Comparison of ENCODE assay signal across 8 cellular contexts in genomic region chr1:248906741-248907661, GRCh38. TPM values are rescaled to one million over a fixed set of nuclear protein-coding genes. Genes with fewer than 3 reads are reported as not detected.
DNase-seq lines count a peak whose midpoint lies in the region; ATAC-seq and TF ChIP-seq lines count a peak whose summit lies in the region.

No MANE protein-coding gene starts in this region.

- H2BK15ac ChIP-seq in IMR-90 (ENCODE audit: low read depth, low read length), result peak overlapping the region; percentile 14; the same call in 1 of the 3 replicates
- H2BK15ac ChIP-seq in mesendoderm (replicated peaks; ENCODE audit: low read depth), result no peak overlapping the region

- BruUV-seq in IMR-90 (replicated peaks; lab: Mats Ljungman, UMichigan), result no TSS peak

- H2BK5ac ChIP-seq in IMR-90 (ENCODE audit: low read depth, low read length, poor library complexity, severe bottlenecking) (peak overlapping the region; percentile 85), mesendoderm (ENCODE audit: low read length) (peak overlapping the region; percentile 7)

- peak overlapping the region; percentile 58 for H3K56ac ChIP-seq in IMR-90 (ENCODE audit: extremely low read depth, insufficient read depth, low read length)
- H3K56ac ChIP-seq in mesendoderm (ENCODE audit: low read length), result peak overlapping the region; percentile 94

- H3K79me2 ChIP-seq in mesendoderm (ENCODE audit: control insufficient read depth, insufficient read depth, low read length), result peaks cover 12% of the 10 kb centered on the region

- H3K9me3 Mint-ChIP-seq in CD4-positive, alpha-beta memory T cell, result no peaks in the 10 kb centered on the region
- no peaks in the 10 kb centered on the region for H3K9me3 Mint-ChIP-seq in chondrocyte (ENCODE audit: low read depth)

- no peaks in the 10 kb centered on the region for H4K20me1 ChIP-seq in IMR-90 (ENCODE audit: insufficient read depth, low read length)

- H3K27ac Mint-ChIP-seq in CD4-positive, alpha-beta memory T cell, result peak overlapping the region; percentile 92 to 99 (median 98)
- H3K27ac Mint-ChIP-seq in chondrocyte (ENCODE audit: unreplicated experiment), result peak overlapping the region; percentile 99

- H3K27ac ChIP-seq in CD4-positive, alpha-beta memory T cell (ENCODE audit: low read depth, low read length), result peak overlapping the region; percentile 59
- peak overlapping the region; percentile 97 for H3K27ac ChIP-seq in IMR-90 (ENCODE audit: insufficient read depth, low read length)
- peak overlapping the region; percentile 29 for H3K27ac ChIP-seq in mesendoderm (ENCODE audit: low read depth, low read length)
- H3K27ac ChIP-seq in aorta (ENCODE audit: low read depth in 1 of 2, low read length in 2 of 2), result peak overlapping the region in 1 of 2 donors; percentile 72

- 0% methylated on average over 5 of the region's 19 CpGs; no CpG with 5 or more reads in 1 of the 2 experiments for WGBS in IMR-90 (ENCODE audit: extremely low coverage in 2 of 2, insufficient read length in 1 of 2), 2 experiments
- WGBS in mesendoderm (ENCODE audit: extremely low coverage, insufficient coverage, low lambda C conversion rate), result no CpG with 5 or more reads among the region's 19 CpGs
- 17% methylated on average over 15 to 19 of the region's 19 CpGs for WGBS in aorta, 2 donors

- peak overlapping the region; percentile 95 for H3K4ac ChIP-seq in IMR-90 (ENCODE audit: low read depth, low read length)
- peak overlapping the region; percentile 75 for H3K4ac ChIP-seq in mesendoderm (ENCODE audit: low read depth, low read length)

- H3K9me3 ChIP-seq in CD4-positive, alpha-beta memory T cell (ENCODE audit: control insufficient read depth in 1 of 2, low read length in 2 of 2), result no peaks in the 10 kb centered on the region
- H3K9me3 ChIP-seq in IMR-90 (ENCODE audit: control insufficient read depth, insufficient read depth, low read length) (no peaks in the 10 kb centered on the region), aorta (ENCODE audit: control insufficient read depth, low read length) (no peaks in the 10 kb centered on the region)

- TF ChIP-seq RAD21 in IMR-90 (IDR thresholded peaks at IDR 0.05; ENCODE audit: low read length), result no peak

- H2BK120ac ChIP-seq in IMR-90 (ENCODE audit: low read depth, low read length) (peak overlapping the region; percentile 68; the same call in 1 of the 2 replicates), mesendoderm (ENCODE audit: low read depth, low read length) (no peak overlapping the region)

- POLR2A ChIA-PET in CD4-positive, alpha-beta memory T cell (lab: Charles Lee; ENCODE audit: partially characterized antibody), result interaction anchor here (0.6 to 2.0 kb wide), 4 partner anchors 33 to 80 kb away, joined by 3 to 28 read pairs (median 10); partner anchors contain the start of genes SH3BP5L, ZNF672 and ZNF692
- POLR2A ChIA-PET in IMR-90 (lab: Charles Lee; ENCODE audit: unreplicated experiment), result interaction anchor here (0.6 kb wide), 1 partner anchor 21 kb away, joined by 3 read pairs; no protein-coding TSS in a partner anchor

- H4K5ac ChIP-seq in IMR-90 (ENCODE audit: low read depth, low read length) (peak overlapping the region; percentile 98), mesendoderm (ENCODE audit: low read length) (no peak overlapping the region)

- H3K9ac ChIP-seq in IMR-90 (ENCODE audit: low read depth, low read length) (peak overlapping the region; percentile 99), mesendoderm (ENCODE audit: low read length) (peak overlapping the region; percentile 79)

- in situ Hi-C loops in IMR-90 (cut with MboI; ENCODE audit: low sequenced_read_pairs), result no loop called here

- H3K23ac ChIP-seq in IMR-90 (ENCODE audit: low read depth, low read length) (peak overlapping the region; percentile 83; the same call in 1 of the 2 replicates), mesendoderm (ENCODE audit: low read length) (no peak overlapping the region)

- DNase-seq in CD4-positive, alpha-beta memory T cell, result no peak
- peak; percentile 25 for DNase-seq in IMR-90
- DNase-seq in chondrocyte (ENCODE audit: low spot score), result no peak
- DNase-seq in mesendoderm, result no peak
- no peak for DNase-seq in aorta
- no peak for DNase-seq in GM19240 (ENCODE audit: insufficient read length, low spot score)

- no peaks in the 10 kb centered on the region for H3K27me3 Mint-ChIP-seq in CD4-positive, alpha-beta memory T cell
- peaks cover 7% of the 10 kb centered on the region for H3K27me3 Mint-ChIP-seq in chondrocyte (ENCODE audit: low read depth)

- intact Hi-C loops in CD4-positive, alpha-beta memory T cell (cut with micrococcal nuclease), result loop anchor here (1.0 kb wide), 4 partner anchors 33 to 81 kb away; partner anchors contain the start of genes ZNF672 and ZNF692
- intact Hi-C loops in IMR-90 (cut with micrococcal nuclease), result loop anchor here (1.0 kb wide), 1 partner anchor 34 kb away; no protein-coding TSS in a partner anchor
- intact Hi-C loops in aorta (cut with DNase I), result loop anchor here in 1 of 2 donors (2.0 kb wide), 2 partner anchors 34 to 48 kb away; partner anchors contain the start of gene ZNF692

- H4K91ac ChIP-seq in IMR-90 (ENCODE audit: insufficient read depth, low read depth, low read length), result peak overlapping the region; percentile 94

- H3K4me1 Mint-ChIP-seq in CD4-positive, alpha-beta memory T cell, result peaks cover 26 to 59% (median 35%) of the 10 kb centered on the region in 4 donors
- peaks cover 25% of the 10 kb centered on the region for H3K4me1 Mint-ChIP-seq in chondrocyte (ENCODE audit: low read depth)

- peak overlapping the region; percentile 91 for H2AFZ ChIP-seq in IMR-90 (replicated peaks; ENCODE audit: low read length, poor library complexity)

- H3K9me1 ChIP-seq in IMR-90 (ENCODE audit: insufficient read depth, low read length), result no peaks in the 10 kb centered on the region

- no peaks in the 10 kb centered on the region for H3K36me3 ChIP-seq in CD4-positive, alpha-beta memory T cell (ENCODE audit: insufficient read depth, low read length)
- no peaks in the 10 kb centered on the region for H3K36me3 ChIP-seq in IMR-90 (ENCODE audit: control insufficient read depth, insufficient read depth, low read length)
- no peaks in the 10 kb centered on the region for H3K36me3 ChIP-seq in mesendoderm (ENCODE audit: control insufficient read depth, insufficient read depth, low read length)
- peaks cover 0 to 1% of the 10 kb centered on the region in 2 donors for H3K36me3 ChIP-seq in aorta (ENCODE audit: control insufficient read depth in 1 of 2, insufficient read depth in 2 of 2, low read length in 1 of 2)

- CTCF ChIA-PET in CD4-positive, alpha-beta memory T cell (lab: Charles Lee; ENCODE audit: partially characterized antibody), result interaction anchor here (0.7 to 1.4 kb wide), 2 partner anchors 19 to 81 kb away, joined by 3 to 4 read pairs; partner anchors contain the start of gene SH3BP5L
- CTCF ChIA-PET in IMR-90 (lab: Yijun Ruan, JAX), result interaction anchor here (0.6 to 1.7 kb wide), 3 partner anchors 16 to 48 kb away, joined by 3 to 4 read pairs (median 3); partner anchors contain the start of gene ZNF692

- peak overlapping the region; percentile 91 for H2AK9ac ChIP-seq in IMR-90 (replicated peaks; ENCODE audit: low read depth, low read length, poor library complexity)

- peak; percentile 58; the same call in 1 of the 2 replicates for TF ChIP-seq POLR2A in IMR-90 (IDR thresholded peaks at IDR 0.05; ENCODE audit: low read depth, low read length)

- H3K14ac ChIP-seq in IMR-90 (replicated peaks; ENCODE audit: low read depth, low read length), result peak overlapping the region; percentile 97

- dilution Hi-C loops in IMR-90 (cut with HindIII; ENCODE audit: low sequenced_read_pairs, unreplicated experiment), result no loop called here

- H3K36me3 Mint-ChIP-seq in CD4-positive, alpha-beta memory T cell, result peaks cover 0 to 11% of the 10 kb centered on the region in 2 donors
- H3K36me3 Mint-ChIP-seq in chondrocyte (ENCODE audit: low read depth), result peaks cover 3% of the 10 kb centered on the region

- H2AK5ac ChIP-seq in IMR-90 (ENCODE audit: low read depth, low read length) (peak overlapping the region; percentile 46; the same call in 1 of the 2 replicates), mesendoderm (ENCODE audit: low read length) (no peak overlapping the region)

- TF ChIP-seq CTCF in IMR-90 (conservative IDR thresholded peaks at IDR 0.05; ENCODE audit: low read depth, low read length) (no peak), chondrocyte (IDR thresholded peaks at IDR 0.05) (no peak)

- no peak overlapping the region for H2BK20ac ChIP-seq in IMR-90 (ENCODE audit: low read depth, low read length)

- peaks cover 11 to 31% of the 10 kb centered on the region in 2 experiments for H3K79me1 ChIP-seq in IMR-90 (ENCODE audit: low read depth in 1 of 2, low read length in 2 of 2)
- H3K79me1 ChIP-seq in mesendoderm (ENCODE audit: low read length), result peaks cover 8% of the 10 kb centered on the region

- no peaks in the 10 kb centered on the region for H3K27me3 ChIP-seq in CD4-positive, alpha-beta memory T cell (ENCODE audit: insufficient read depth, low read length)
- H3K27me3 ChIP-seq in IMR-90 (ENCODE audit: control insufficient read depth, insufficient read depth, low read length) (no peaks in the 10 kb centered on the region), mesendoderm (ENCODE audit: insufficient read depth, low read length, poor library complexity) (no peaks in the 10 kb centered on the region), aorta (ENCODE audit: control insufficient read depth in 1 of 2, insufficient read depth in 2 of 2, low read length in 1 of 2) (no peaks in the 10 kb centered on the region)

- ATAC-seq in GM21447 (IDR thresholded peaks at IDR 0.05; ENCODE audit: unreplicated experiment) (peak; percentile 27), IMR-90 (ENCODE audit: low read depth) (peak; percentile 10), aorta (ENCODE audit: low FRiP score) (no peak), GM21360 (IDR thresholded peaks at IDR 0.05; ENCODE audit: unreplicated experiment) (no peak)

- peaks cover 28% of the 10 kb centered on the region for H3K4me1 ChIP-seq in CD4-positive, alpha-beta memory T cell (ENCODE audit: insufficient read depth, low read length)
- H3K4me1 ChIP-seq in IMR-90 (ENCODE audit: control insufficient read depth, insufficient read depth, low read length) (no peaks in the 10 kb centered on the region), mesendoderm (ENCODE audit: control insufficient read depth, low read depth, low read length) (peaks cover 2% of the 10 kb centered on the region), aorta (ENCODE audit: control insufficient read depth in 1 of 2, insufficient read depth in 2 of 2, low read length in 2 of 2) (peaks cover 0 to 2% of the 10 kb centered on the region in 2 donors)

- H3K4me2 ChIP-seq in IMR-90 (ENCODE audit: low read depth, low read length) (peak overlapping the region; percentile 99), mesendoderm (ENCODE audit: low read length) (peak overlapping the region; percentile 82)

- peak overlapping the region; percentile 88 to 98 (median 96) for H3K4me3 Mint-ChIP-seq in CD4-positive, alpha-beta memory T cell
- H3K4me3 Mint-ChIP-seq in chondrocyte (ENCODE audit: unreplicated experiment), result peak overlapping the region; percentile 98

- peak overlapping the region; percentile 3 to 33 for H3K4me3 ChIP-seq in CD4-positive, alpha-beta memory T cell (ENCODE audit: low read length in 2 of 2)
- peak overlapping the region; percentile 91 for H3K4me3 ChIP-seq in IMR-90 (ENCODE audit: insufficient read depth, low read depth, low read length)
- H3K4me3 ChIP-seq in mesendoderm (ENCODE audit: low read length), result peak overlapping the region; percentile 40
- peak overlapping the region; percentile 40 to 61 for H3K4me3 ChIP-seq in aorta (ENCODE audit: low read length in 2 of 2)

- H4K8ac ChIP-seq in IMR-90 (ENCODE audit: low read depth in 2 of 2, low read length in 2 of 2) (peak overlapping the region; percentile 81 to 88), mesendoderm (ENCODE audit: low read depth, low read length) (no peak overlapping the region)

- H3K18ac ChIP-seq in IMR-90 (ENCODE audit: low read depth, low read length) (peak overlapping the region; percentile 98), mesendoderm (ENCODE audit: low read length) (peak overlapping the region; percentile 44)

RNA-seq across cellular contexts. Expression of gene PGBD2, which starts 1.0 kb away (rescaled TPM):
- total RNA-seq in CD4-positive, alpha-beta memory T cell, result 10 to 100 TPM; 18.3 to 19.6 TPM
- polyA plus RNA-seq in CD4-positive, alpha-beta memory T cell, result 10 to 100 TPM in 1 of 2 donors, 1 to 10 TPM in 1; 7.3 to 10.9 TPM
- total RNA-seq in IMR-90 (2012; rRNA removed) (6.7 and 6.8 TPM in 2 replicates), chondrocyte (5.2 to 6.0 TPM (median 5.8 TPM) in 3 replicates), aorta (1 to 10 TPM; 5.3 to 6.7 TPM)
- polyA plus RNA-seq in IMR-90 (2012; rRNA removed) (4.8 TPM in 2 replicates), aorta (1 to 10 TPM; 1.8 to 4.2 TPM)
- polyA plus RNA-seq in IMR-90 (2012; cell fraction: cytosol; rRNA removed), result 1.5 and 1.6 TPM in 2 replicates
- polyA plus RNA-seq in IMR-90 (2012; cell fraction: nucleus; rRNA removed; ENCODE audit: low replicate concordance), result 7.1 and 14.8 TPM in 2 replicates
- 3.3 TPM for polyA plus RNA-seq in mesendoderm (2013, experiment 1 of 2)
- 3.5 TPM for polyA plus RNA-seq in mesendoderm (2013, experiment 2 of 2)

RNA-seq across cellular contexts. Expression of gene ZNF692, which starts 48.1 kb away (rescaled TPM):
- total RNA-seq in CD4-positive, alpha-beta memory T cell, result 10 to 100 TPM; 70.8 to 74.8 TPM
- polyA plus RNA-seq in CD4-positive, alpha-beta memory T cell, result 10 to 100 TPM; 10.9 to 13.0 TPM
- 6.9 and 7.3 TPM in 2 replicates for total RNA-seq in IMR-90 (2012; rRNA removed)
- polyA plus RNA-seq in IMR-90 (2012; rRNA removed), result 50.4 and 51.5 TPM in 2 replicates
- 19.6 and 20.7 TPM in 2 replicates for polyA plus RNA-seq in IMR-90 (2012; cell fraction: cytosol; rRNA removed)
- 340 and 590 TPM in 2 replicates for polyA plus RNA-seq in IMR-90 (2012; cell fraction: nucleus; rRNA removed; ENCODE audit: low replicate concordance)
- 20.7 to 36.4 TPM (median 21.6 TPM) in 3 replicates for total RNA-seq in chondrocyte
- polyA plus RNA-seq in mesendoderm (2013, experiment 1 of 2), result 15.1 TPM
- polyA plus RNA-seq in mesendoderm (2013, experiment 2 of 2), result 15.0 TPM
- total RNA-seq in aorta, result 10 to 100 TPM; 20.7 to 41.3 TPM
- 100 to 1,000 TPM in 1 of 2 donors, 10 to 100 TPM in 1; 10.3 to 176 TPM for polyA plus RNA-seq in aorta

Comparison
In these comparisons a context has a peak if more than half of its experiments do, and no peak if none do; other contexts are left out.
1. H3K4me3 ChIP-seq: peak in every context shown above with its lines; median percentile 91 in IMR-90; 50 in aorta; 40 in mesendoderm; 18 in CD4-positive, alpha-beta memory T cell.
2. ATAC-seq: peak in GM21447 (single experiment) and IMR-90 (single experiment); none in aorta (single experiment) and GM21360 (single experiment).